Comparison of ENCODE assay signal across 11 cellular contexts in the genomic region with DNA sequence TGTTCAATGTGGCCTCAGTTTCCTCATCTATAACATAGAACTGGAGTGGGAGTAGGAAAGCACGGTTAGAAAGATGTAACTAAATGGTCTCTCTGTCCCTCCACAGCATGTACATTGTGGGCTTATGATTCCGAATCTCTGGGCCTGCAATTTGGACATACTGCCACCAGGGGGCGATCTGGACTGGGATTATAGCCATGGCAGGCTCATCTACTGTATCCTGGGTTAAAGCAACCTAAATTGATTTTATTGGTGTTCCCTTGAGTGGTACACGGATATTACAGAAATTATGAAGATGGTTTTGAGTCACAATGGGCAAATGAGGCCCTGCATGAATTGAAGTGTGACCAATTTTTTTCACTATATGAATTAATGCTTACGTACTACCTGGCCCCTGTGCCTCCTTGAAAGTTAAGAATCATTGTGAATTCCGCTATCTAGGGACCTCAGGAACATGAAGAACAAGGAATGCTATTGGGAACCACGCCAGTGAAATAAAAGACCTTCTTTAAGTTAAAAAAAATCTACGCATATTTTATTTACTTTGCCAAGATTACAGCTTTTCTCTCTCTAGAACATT. TPM values are rescaled to one million over a fixed set of nuclear protein-coding genes. Genes with fewer than 3 reads are reported as not detected.
DNase-seq lines count a peak whose midpoint lies in the region; ATAC-seq, FAIRE-seq and TF ChIP-seq lines count a peak whose summit lies in the region.
"Had no signal": no experiment of that assay in that cellular context is flagged by ENCODE, and none has a peak within 500 bp of the region (broad histone marks: within the 10 kb centered on the region; RNA-seq: fewer than 3 reads in every experiment).

No MANE protein-coding gene starts in this region.

- no peaks in the 10 kb centered on the region for H3K4me1 ChIP-seq in hepatocyte (ENCODE audit: insufficient read depth)
- H3K4me1 ChIP-seq in kidney (ENCODE audit: control insufficient read depth in 1 of 2, insufficient read depth in 1 of 2, low read depth in 1 of 2, low read length in 2 of 2): no peaks in the 10 kb centered on the region

- peaks cover 14% of the 10 kb centered on the region for H3K4me1 Mint-ChIP-seq in activated CD4-positive, alpha-beta memory T cell treated with anti-CD3 and anti-CD28 coated beads for 36 hours (ENCODE audit: low read depth)
- H3K4me1 Mint-ChIP-seq in stimulated activated naive CD8-positive, alpha-beta T cell treated with anti-CD3 and anti-CD28 coated beads, Interleukin-15, amount 100 ng/mL, for 72 hours: no peaks in the 10 kb centered on the region
- H3K4me1 Mint-ChIP-seq: activated B cell treated with CpG ODN at 0.5 μM for 24 hours; naive thymus-derived CD8-positive, alpha-beta T cell had no signal

- H3K9me2 ChIP-seq in hepatocyte (replicated peaks; ENCODE audit: insufficient read depth): no peaks in the 10 kb centered on the region

- 59% methylated on average over 8 of the region's 8 CpGs for WGBS in hepatocyte (ENCODE audit: low lambda C conversion rate, missing lambda C conversion rate)

- H3K79me2 ChIP-seq in hepatocyte: no peaks in the 10 kb centered on the region

- H3K4me3 Mint-ChIP-seq in activated CD4-positive, alpha-beta memory T cell treated with anti-CD3 and anti-CD28 coated beads for 36 hours: no peak overlapping the region
- no peak overlapping the region for H3K4me3 Mint-ChIP-seq in stimulated activated naive CD8-positive, alpha-beta T cell treated with anti-CD3 and anti-CD28 coated beads, Interleukin-15, amount 100 ng/mL, for 72 hours
- H3K4me3 Mint-ChIP-seq: activated B cell treated with CpG ODN at 0.5 μM for 24 hours; naive thymus-derived CD8-positive, alpha-beta T cell had no signal

- H3K27me3 ChIP-seq in hepatocyte: no peaks in the 10 kb centered on the region

- peak; percentile 46 for ATAC-seq in stimulated activated naive CD8-positive, alpha-beta T cell treated with anti-CD3 and anti-CD28 coated beads, Interleukin-15, amount 100 ng/mL, for 72 hours
- ATAC-seq in GM21786 (IDR thresholded peaks at IDR 0.05; ENCODE audit: unreplicated experiment): no peak
- ATAC-seq: naive thymus-derived CD8-positive, alpha-beta T cell had no signal

- H3K27ac Mint-ChIP-seq in activated CD4-positive, alpha-beta memory T cell treated with anti-CD3 and anti-CD28 coated beads for 36 hours: no peak overlapping the region
- H3K27ac Mint-ChIP-seq in stimulated activated naive CD8-positive, alpha-beta T cell treated with anti-CD3 and anti-CD28 coated beads, Interleukin-15, amount 100 ng/mL, for 72 hours: no peak overlapping the region
- H3K27ac Mint-ChIP-seq: activated B cell treated with CpG ODN at 0.5 μM for 24 hours; naive thymus-derived CD8-positive, alpha-beta T cell had no signal

- no peak overlapping the region for H3K4me2 ChIP-seq in hepatocyte

- POLR2A ChIA-PET in activated CD4-positive, alpha-beta memory T cell treated with anti-CD3 and anti-CD28 coated beads for 36 hours (lab: Charles Lee): no interaction called here

- no peak for FAIRE-seq in kidney (lab: Jason Lieb, UNC)
- FAIRE-seq: G401.6 had no signal

- H3K27ac ChIP-seq in hepatocyte: no peak overlapping the region
- no peak overlapping the region for H3K27ac ChIP-seq in kidney (ENCODE audit: low read depth in 2 of 2, low read length in 2 of 2)

- no peaks in the 10 kb centered on the region for H4K20me1 ChIP-seq in hepatocyte (ENCODE audit: insufficient read depth, poor library complexity, severe bottlenecking)

- H3K4me3 ChIP-seq in hepatocyte (no peak overlapping the region), kidney (ENCODE audit: low read length in 2 of 2) (no peak overlapping the region)

- H3K9me3 Mint-ChIP-seq in activated CD4-positive, alpha-beta memory T cell treated with anti-CD3 and anti-CD28 coated beads for 36 hours: peaks cover 20% of the 10 kb centered on the region
- peaks cover 12 to 22% of the 10 kb centered on the region in 2 donors for H3K9me3 Mint-ChIP-seq in stimulated activated naive CD8-positive, alpha-beta T cell treated with anti-CD3 and anti-CD28 coated beads, Interleukin-15, amount 100 ng/mL, for 72 hours

- H3K36me3 ChIP-seq in hepatocyte (replicated peaks; ENCODE audit: insufficient read depth, low read depth) (no peaks in the 10 kb centered on the region), kidney (ENCODE audit: control insufficient read depth in 1 of 2, insufficient read depth in 2 of 2, low read length in 2 of 2) (no peaks in the 10 kb centered on the region)

- H3K36me3 Mint-ChIP-seq in activated CD4-positive, alpha-beta memory T cell treated with anti-CD3 and anti-CD28 coated beads for 36 hours: peaks cover 10% of the 10 kb centered on the region

- no peak overlapping the region for H3K9ac ChIP-seq in kidney (ENCODE audit: low read length in 2 of 2)

- H2AFZ ChIP-seq in hepatocyte: no peak overlapping the region

- CTCF ChIA-PET in activated CD4-positive, alpha-beta memory T cell treated with anti-CD3 and anti-CD28 coated beads for 36 hours (lab: Charles Lee): interaction anchor here (0.6 to 3.5 kb wide), 12 partner anchors 9 to 275 kb away, joined by 3 to 15 read pairs (median 4); a partner anchor contains a TSS

- peaks cover 20% of the 10 kb centered on the region for H3K27me3 Mint-ChIP-seq in activated CD4-positive, alpha-beta memory T cell treated with anti-CD3 and anti-CD28 coated beads for 36 hours
- peaks cover 54% of the 10 kb centered on the region for H3K27me3 Mint-ChIP-seq in stimulated activated naive CD8-positive, alpha-beta T cell treated with anti-CD3 and anti-CD28 coated beads, Interleukin-15, amount 100 ng/mL, for 72 hours

- H3K9me3 ChIP-seq in hepatocyte (ENCODE audit: low read depth) (no peaks in the 10 kb centered on the region), kidney (ENCODE audit: control insufficient read depth in 1 of 2, low read length in 2 of 2) (peaks cover 8 to 12% of the 10 kb centered on the region in 2 donors)

- intact Hi-C loops in activated CD4-positive, alpha-beta memory T cell treated with anti-CD3 and anti-CD28 coated beads for 36 hours (cut with micrococcal nuclease): loop anchor here (1.0 to 5.0 kb wide), 3 partner anchors 58 to 276 kb away; no protein-coding TSS in a partner anchor
- intact Hi-C loops in kidney (cut with DNase I): no loop called here

- peak; percentile 67 for DNase-seq in activated effector memory CD4-positive, alpha-beta T cell treated with anti-CD3 and anti-CD28 coated beads, Interleukin-2, amount 50 U/mL, for 16 hours
- DNase-seq in activated effector memory CD4-positive, alpha-beta T cell treated with Interleukin-2 at 50 U/mL for 16 hours: no peak
- peak; percentile 80 for DNase-seq in activated CD4-positive, alpha-beta memory T cell treated with anti-CD3 and anti-CD28 coated beads for 36 hours
- DNase-seq in hepatocyte (ENCODE audit: low spot score) (no peak), EL (no peak), kidney (no peak)
- DNase-seq in stimulated activated naive CD8-positive, alpha-beta T cell treated with anti-CD3 and anti-CD28 coated beads, Interleukin-15, amount 100 ng/mL, for 72 hours: peak in 1 of 2 donors; percentile 50
- DNase-seq: activated B cell treated with CpG ODN at 0.5 μM for 24 hours had no signal

- TF ChIP-seq CTCF in hepatocyte (IDR thresholded peaks at IDR 0.05; ENCODE audit: poor library complexity) (peak; percentile 50), kidney (IDR thresholded peaks at IDR 0.05; ENCODE audit: borderline replicate concordance, extremely low read depth, insufficient read depth) (no peak)

RNA-seq across cellular contexts. Expression of a gene that starts 32.9 kb away (rescaled TPM):
- 1 to 10 TPM; 5.5 TPM for total RNA-seq in activated CD4-positive, alpha-beta memory T cell treated with anti-CD3 and anti-CD28 coated beads for 36 hours
- total RNA-seq in hepatocyte (111 and 114 TPM in 2 replicates), kidney (48.7 TPM)
- polyA plus RNA-seq in hepatocyte (47.0 and 50.2 TPM in 2 replicates), kidney (ENCODE audit: insufficient read depth, low read depth, low replicate concordance) (283 TPM)
- total RNA-seq: naive thymus-derived CD8-positive, alpha-beta T cell had no signal

RNA-seq across cellular contexts. Expression of a gene that starts 33.2 kb away (rescaled TPM):
- 10 to 100 TPM; 16.9 to 17.6 TPM for total RNA-seq in activated CD4-positive, alpha-beta memory T cell treated with anti-CD3 and anti-CD28 coated beads for 36 hours
- total RNA-seq in hepatocyte (136 and 156 TPM in 2 replicates), kidney (44.4 TPM)
- polyA plus RNA-seq in hepatocyte (179 and 193 TPM in 2 replicates), kidney (ENCODE audit: insufficient read depth, low read depth, low replicate concordance) (167 TPM)

Comparison
In these comparisons a context has a peak if more than half of its experiments do, and no peak if none do; other contexts are left out.
1. DNase-seq: peak in activated effector memory CD4-positive, alpha-beta T cell treated with anti-CD3 and anti-CD28 coated beads, Interleukin-2, amount 50 U/mL, for 16 hours (single experiment) and activated CD4-positive, alpha-beta memory T cell treated with anti-CD3 and anti-CD28 coated beads for 36 hours (single experiment); none in activated effector memory CD4-positive, alpha-beta T cell treated with Interleukin-2 at 50 U/mL for 16 hours (single experiment), hepatocyte (single experiment), EL (single experiment) and kidney (single experiment).